Comparison of ENCODE assay signal across 17 cellular contexts in the genomic region with DNA sequence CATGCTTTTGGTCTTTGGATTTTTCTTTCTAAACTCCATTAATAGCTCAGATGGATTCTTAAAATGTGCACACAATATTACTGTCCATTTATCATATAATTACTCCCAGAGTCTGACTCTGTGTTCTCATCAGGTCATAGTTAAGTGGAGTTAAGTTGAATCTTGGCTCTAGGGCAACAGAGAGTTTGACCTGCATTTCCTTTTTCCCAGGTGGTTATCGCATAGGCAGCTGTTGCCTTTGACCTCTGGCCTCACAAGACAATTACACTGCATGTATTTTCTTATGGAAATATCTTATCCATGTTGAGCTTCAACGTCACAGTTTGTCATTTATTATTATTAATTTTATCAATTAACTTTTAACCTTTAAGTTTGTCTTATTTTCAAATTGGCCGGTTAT.
DNase-seq lines count a peak whose midpoint lies in the region; ATAC-seq, FAIRE-seq and TF ChIP-seq lines count a peak whose summit lies in the region.
"Had no signal": no experiment of that assay in that cellular context is flagged by ENCODE, and none has a peak within 500 bp of the region (broad histone marks: within the 10 kb centered on the region; RNA-seq: fewer than 3 reads in every experiment).

No MANE protein-coding gene starts in this region.

- H3K9me3 ChIP-seq in endothelial cell of umbilical vein (replicated peaks; ENCODE audit: control insufficient read depth, insufficient read depth, low read length) (no peaks in the 10 kb centered on the region), psoas muscle (no peaks in the 10 kb centered on the region), tibial artery (no peaks in the 10 kb centered on the region)
- H3K9me3 ChIP-seq: A549, BLaER1, Caco-2 had no signal

- no peak overlapping the region for H2AFZ ChIP-seq in endothelial cell of umbilical vein (ENCODE audit: low read depth, low read length)

- no peaks in the 10 kb centered on the region for H3K9me1 ChIP-seq in endothelial cell of umbilical vein (replicated peaks; ENCODE audit: control insufficient read depth, extremely low read depth, insufficient read depth, low read length)

- H3K27me3 ChIP-seq in endothelial cell of umbilical vein (ENCODE audit: control insufficient read depth in 2 of 2, insufficient read depth in 2 of 2, low read length in 2 of 2): no peaks in the 10 kb centered on the region
- H3K27me3 ChIP-seq in psoas muscle (ENCODE audit: insufficient read depth in 3 of 3, low read length in 2 of 3): no peaks in the 10 kb centered on the region
- H3K27me3 ChIP-seq in tibial artery: no peaks in the 10 kb centered on the region
- H3K27me3 ChIP-seq: BLaER1 had no signal

- H3K4me3 ChIP-seq in endothelial cell of umbilical vein (replicated peaks in 1 of 3; ENCODE audit: insufficient read depth in 1 of 3, low read depth in 1 of 3, low read length in 3 of 3) (no peak overlapping the region), psoas muscle (no peak overlapping the region), tibial artery (no peak overlapping the region)
- H3K4me3 ChIP-seq: A549, BLaER1 had no signal

- no peaks in the 10 kb centered on the region for H3K27me3 Mint-ChIP-seq in WTC11 (ENCODE audit: low read depth)
- H3K27me3 Mint-ChIP-seq: CD8-positive, alpha-beta memory T cell had no signal

- no peaks in the 10 kb centered on the region for H3K9me3 Mint-ChIP-seq in WTC11
- H3K9me3 Mint-ChIP-seq: H9 had no signal

- no peak overlapping the region for H3K4me3 Mint-ChIP-seq in WTC11
- H3K4me3 Mint-ChIP-seq: CD8-positive, alpha-beta memory T cell; H9 had no signal

- H3K27ac Mint-ChIP-seq in WTC11: no peak overlapping the region; the same call in 1 of the 2 replicates
- H3K27ac Mint-ChIP-seq: CD8-positive, alpha-beta memory T cell; H9 had no signal

- ATAC-seq in left ventricle myocardium superior (peak; percentile 49), Right ventricle myocardium superior (ENCODE audit: poor library complexity) (no peak), psoas muscle (no peak), HG03108 (IDR thresholded peaks at IDR 0.05; ENCODE audit: unreplicated experiment) (no peak), WTC11 (no peak)
- ATAC-seq: A549 had no signal

- no peaks in the 10 kb centered on the region for H3K4me1 ChIP-seq in endothelial cell of umbilical vein (ENCODE audit: control insufficient read depth, extremely low read depth, insufficient read depth, low read length)
- H3K4me1 ChIP-seq in psoas muscle: peaks cover 4% of the 10 kb centered on the region
- no peaks in the 10 kb centered on the region for H3K4me1 ChIP-seq in tibial artery
- H3K4me1 ChIP-seq: A549, BLaER1, Caco-2 had no signal

- POLR2A ChIA-PET in endothelial cell of umbilical vein (lab: Charles Lee): no interaction called here
- POLR2A ChIA-PET in WTC11 (lab: Charles Lee): no interaction called here

- CTCF ChIA-PET in endothelial cell of umbilical vein (lab: Charles Lee) (interaction anchor here (0.9 to 2.8 kb wide), 4 partner anchors 8 to 508 kb away, joined by 3 to 11 read pairs (median 4); no protein-coding TSS in a partner anchor), WTC11 (lab: Charles Lee) (interaction anchor here (1.0 kb wide), 1 partner anchor 524 kb away, joined by 4 read pairs; no protein-coding TSS in a partner anchor)

- dilution Hi-C loops in endothelial cell of umbilical vein (cut with MboI; ENCODE audit: extremely low pct_ligation_motif_present, low sequenced_read_pairs): no loop called here

- H3K36me3 ChIP-seq in endothelial cell of umbilical vein (ENCODE audit: control insufficient read depth in 2 of 2, extremely low read depth in 1 of 2, insufficient read depth in 2 of 2, low read length in 2 of 2) (no peaks in the 10 kb centered on the region), psoas muscle (ENCODE audit: insufficient read depth in 1 of 2, low read depth in 1 of 2) (peaks cover 0 to 38% of the 10 kb centered on the region in 2 donors), tibial artery (peaks cover 0 to 6% (median 5%) of the 10 kb centered on the region in 3 donors)
- H3K36me3 ChIP-seq: BLaER1 had no signal

- FAIRE-seq in endothelial cell of umbilical vein (lab: Jason Lieb, UNC): no peak
- FAIRE-seq: A549, GM12892 had no signal

- DNase-seq in left ventricle myocardium superior (no peak), Right ventricle myocardium superior (no peak), NCI-H146 (lab: John Stamatoyannopoulos, UW) (peak; percentile 74), endothelial cell of umbilical vein (ENCODE audit: low read depth, low spot score) (peak; percentile 26), psoas muscle (no peak), WTC11 (ENCODE audit: low spot score) (no peak), tibial artery (no peak)
- DNase-seq: Caco-2; CD8-positive, alpha-beta memory T cell; DND-41; GDM1; GOT3; H9 had no signal

- H4K20me1 ChIP-seq in endothelial cell of umbilical vein (replicated peaks; ENCODE audit: control insufficient read depth, extremely low read depth, insufficient read depth, low read length): no peaks in the 10 kb centered on the region
- H4K20me1 ChIP-seq: BLaER1 had no signal

- TF ChIP-seq CTCF in endothelial cell of umbilical vein (IDR thresholded peaks at IDR 0.05; ENCODE audit: extremely low read depth in 1 of 2, insufficient read depth in 1 of 2, low read depth in 1 of 2, low read length in 2 of 2): no peak
- no peak for TF ChIP-seq CTCF in psoas muscle (IDR thresholded peaks at IDR 0.05)
- no peak for TF ChIP-seq CTCF in WTC11 (IDR thresholded peaks at IDR 0.05)
- TF ChIP-seq CTCF in tibial artery (IDR thresholded peaks at IDR 0.05): no peak

- H3K9ac ChIP-seq in endothelial cell of umbilical vein (replicated peaks; ENCODE audit: extremely low read depth, insufficient read depth, low read length): no peak overlapping the region
- H3K9ac ChIP-seq: BLaER1 had no signal

- H3K36me3 Mint-ChIP-seq in WTC11: no peaks in the 10 kb centered on the region
- H3K36me3 Mint-ChIP-seq: CD8-positive, alpha-beta memory T cell had no signal

- intact Hi-C loops in left ventricle myocardium superior (cut with micrococcal nuclease) (no loop called here), Right ventricle myocardium superior (cut with DNase I) (no loop called here), endothelial cell of umbilical vein (cut with micrococcal nuclease) (no loop called here), psoas muscle (cut with DNase I) (no loop called here), tibial artery (cut with DNase I; ENCODE audit: low total_unique reads) (no loop called here)

- no peak for TF ChIP-seq POLR2A in endothelial cell of umbilical vein (IDR thresholded peaks at IDR 0.05; ENCODE audit: low read depth, low read length)

- H3K4me2 ChIP-seq in endothelial cell of umbilical vein (ENCODE audit: insufficient read depth, low read length): no peak overlapping the region
- H3K4me2 ChIP-seq: A549, BLaER1 had no signal

- H3K4me1 Mint-ChIP-seq in WTC11: no peaks in the 10 kb centered on the region
- H3K4me1 Mint-ChIP-seq: CD8-positive, alpha-beta memory T cell; H9 had no signal

- no TSS peak for BruUV-seq in endothelial cell of umbilical vein (replicated peaks; lab: Mats Ljungman, UMichigan)

- 26 to 40% (median 27%) methylated on average over 3 of the region's 3 CpGs for WGBS in psoas muscle, 3 donors

- H3K79me2 ChIP-seq in endothelial cell of umbilical vein (ENCODE audit: control insufficient read depth, insufficient read depth, low read length): no peaks in the 10 kb centered on the region

- H3K27ac ChIP-seq in endothelial cell of umbilical vein (ENCODE audit: insufficient read depth, low read depth, low read length) (no peak overlapping the region), psoas muscle (peak overlapping the region; percentile 24), tibial artery (no peak overlapping the region)
- H3K27ac ChIP-seq: A549, BLaER1 had no signal

TF ChIP-seq in endothelial cell of umbilical vein, 7 proteins besides CTCF, POLR2A, EP300 and RAD21:
- no peak for TF ChIP-seq MYC (IDR thresholded peaks at IDR 0.05; ENCODE audit: low read depth, low read length)
- no peak for TF ChIP-seq JUN (IDR thresholded peaks at IDR 0.05; ENCODE audit: borderline replicate concordance, insufficient read depth, insufficient read length, low read depth)
- TF ChIP-seq POLR2AphosphoS5 (IDR thresholded peaks at IDR 0.05; ENCODE audit: insufficient read depth, low read depth, low read length): no peak
- TF ChIP-seq FOS (IDR thresholded peaks at IDR 0.05; ENCODE audit: borderline replicate concordance, insufficient read depth, low read length): no peak
- TF ChIP-seq GATA2 (IDR thresholded peaks at IDR 0.05; ENCODE audit: insufficient read depth, insufficient read length, low read depth, low read length): no peak
- TF ChIP-seq, protein P1, sequence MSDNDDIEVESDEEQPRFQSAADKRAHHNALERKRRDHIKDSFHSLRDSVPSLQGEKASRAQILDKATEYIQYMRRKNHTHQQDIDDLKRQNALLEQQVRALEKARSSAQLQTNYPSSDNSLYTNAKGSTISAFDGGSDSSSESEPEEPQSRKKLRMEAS (IDR thresholded peaks at IDR 0.05; ENCODE audit: insufficient read depth, insufficient read length): no peak
- no peak for TF ChIP-seq EZH2 (IDR thresholded peaks at IDR 0.05; ENCODE audit: borderline replicate concordance, low read depth, low read length, severe bottlenecking)

TF ChIP-seq in WTC11, 78 proteins besides CTCF, POLR2A, EP300 and RAD21 (continues in another document):
- TF ChIP-seq ZNF263 (CRISPR knock-in tag; IDR thresholded peaks at IDR 0.05; ENCODE audit: low read depth): no peak
- no peak for TF ChIP-seq SOX15 (CRISPR knock-in tag; IDR thresholded peaks at IDR 0.05)
- no peak for TF ChIP-seq HMGA2 (CRISPR knock-in tag; IDR thresholded peaks at IDR 0.05)
- TF ChIP-seq ZNF121 (CRISPR knock-in tag; IDR thresholded peaks at IDR 0.05): no peak
- no peak for TF ChIP-seq TCF7 (CRISPR knock-in tag; IDR thresholded peaks at IDR 0.05; ENCODE audit: low read depth)
- no peak for TF ChIP-seq NR1H2 (CRISPR knock-in tag; IDR thresholded peaks at IDR 0.05)
- no peak for TF ChIP-seq CREB1 (CRISPR knock-in tag; IDR thresholded peaks at IDR 0.05)
- no peak for TF ChIP-seq NFE2L1 (CRISPR knock-in tag; IDR thresholded peaks at IDR 0.05)
- TF ChIP-seq, protein P2, sequence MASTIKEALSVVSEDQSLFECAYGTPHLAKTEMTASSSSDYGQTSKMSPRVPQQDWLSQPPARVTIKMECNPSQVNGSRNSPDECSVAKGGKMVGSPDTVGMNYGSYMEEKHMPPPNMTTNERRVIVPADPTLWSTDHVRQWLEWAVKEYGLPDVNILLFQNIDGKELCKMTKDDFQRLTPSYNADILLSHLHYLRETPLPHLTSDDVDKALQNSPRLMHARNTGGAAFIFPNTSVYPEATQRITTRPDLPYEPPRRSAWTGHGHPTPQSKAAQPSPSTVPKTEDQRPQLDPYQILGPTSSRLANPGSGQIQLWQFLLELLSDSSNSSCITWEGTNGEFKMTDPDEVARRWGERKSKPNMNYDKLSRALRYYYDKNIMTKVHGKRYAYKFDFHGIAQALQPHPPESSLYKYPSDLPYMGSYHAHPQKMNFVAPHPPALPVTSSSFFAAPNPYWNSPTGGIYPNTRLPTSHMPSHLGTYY (CRISPR knock-in tag; IDR thresholded peaks at IDR 0.05): no peak
- no peak for TF ChIP-seq ZNF423 (CRISPR knock-in tag; IDR thresholded peaks at IDR 0.05)
- TF ChIP-seq ELF4 (CRISPR knock-in tag; IDR thresholded peaks at IDR 0.05; ENCODE audit: low read depth): no peak
- no peak for TF ChIP-seq IRF2 (CRISPR knock-in tag; IDR thresholded peaks at IDR 0.05; ENCODE audit: borderline replicate concordance, low read depth)

Comparison
In these comparisons a context has a peak if more than half of its experiments do, and no peak if none do; other contexts are left out.
1. DNase-seq: peak in NCI-H146 (single experiment) and endothelial cell of umbilical vein (single experiment); none in left ventricle myocardium superior (single experiment), Right ventricle myocardium superior (single experiment), psoas muscle (0 of 2), WTC11 (single experiment) and tibial artery (0 of 2).